In the genomic region with DNA sequence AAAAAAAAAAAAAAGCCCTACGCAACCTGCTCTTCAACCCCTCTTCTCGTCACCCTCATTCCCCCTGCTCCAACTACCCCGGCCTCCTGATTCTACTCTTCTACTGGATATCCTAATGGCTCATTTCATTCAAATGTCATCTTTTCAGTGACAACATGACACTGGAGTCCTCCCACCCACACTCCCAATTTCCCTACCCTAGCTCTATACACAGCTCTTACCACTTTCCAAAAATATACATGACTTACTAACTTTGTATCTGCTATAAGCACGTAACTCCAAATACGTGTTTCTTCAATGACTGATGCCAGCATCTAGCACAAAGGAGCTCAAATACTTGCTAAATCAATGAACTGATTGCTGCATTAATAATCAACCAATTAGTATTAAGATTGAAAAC, we compare ENCODE assay signal across 23 cellular contexts. TPM values are rescaled to one million over a fixed set of nuclear protein-coding genes. Genes with fewer than 3 reads are reported as not detected.
A peak's percentile ranks its signal among the peaks of the same experiment; 100 is the strongest.
DNase-seq lines count a peak whose midpoint lies in the region; ATAC-seq, FAIRE-seq and TF ChIP-seq lines count a peak whose summit lies in the region.
"Had no signal": no experiment of that assay in that cellular context is flagged by ENCODE, and none has a peak within 500 bp of the region (broad histone marks: within the 10 kb centered on the region; RNA-seq: fewer than 3 reads in every experiment).

No MANE protein-coding gene starts in this region.

- no peak for TF ChIP-seq POLR2A in GM12878 (IDR thresholded peaks at IDR 0.05; ENCODE audit: low read depth, low read length)

- H3K36me3 Mint-ChIP-seq in CD4-positive, alpha-beta memory T cell, result peaks cover 10 to 23% of the 10 kb centered on the region in 2 donors
- H3K36me3 Mint-ChIP-seq in GM23338 (ENCODE audit: low read depth) (peaks cover 14% of the 10 kb centered on the region; the same call in 2 of the 3 replicates), osteocyte (ENCODE audit: unreplicated experiment) (peaks cover 9% of the 10 kb centered on the region)

- SMC1A ChIA-PET in GM12878 (lab: Charles Lee; ENCODE audit: uncharacterized antibody, unreplicated experiment), result interaction anchor here (1.8 to 6.3 kb wide), 2 partner anchors 9 kb away, joined by 5 to 43 read pairs; no protein-coding TSS in a partner anchor

- no peak overlapping the region for H2BK5ac ChIP-seq in mesendoderm (ENCODE audit: low read length)

- H2AFZ ChIP-seq in GM23338 (no peak overlapping the region), GM12878 (ENCODE audit: control insufficient read depth, low read depth, low read length) (no peak overlapping the region)

- peak overlapping the region in 1 of 8 donors; percentile 48 for H3K4me3 Mint-ChIP-seq in CD4-positive, alpha-beta memory T cell
- H3K4me3 Mint-ChIP-seq in GM23338 (0 out of 3 replicates have a peak overlapping the region, but pooled peaks have one; percentile 0), osteocyte (ENCODE audit: unreplicated experiment) (no peak overlapping the region)

- H3K56ac ChIP-seq in mesendoderm (ENCODE audit: low read length), result no peak overlapping the region

- CTCF ChIA-PET in CD4-positive, alpha-beta memory T cell (lab: Charles Lee; ENCODE audit: partially characterized antibody), result interaction anchor here (1.3 to 1.5 kb wide), 2 partner anchors 10 to 297 kb away, joined by 3 read pairs; no protein-coding TSS in a partner anchor
- CTCF ChIA-PET in GM12878 (lab: Yijun Ruan, JAX), result interaction anchor here (0.6 to 2.6 kb wide), 6 partner anchors 9 to 550 kb away, joined by 3 to 13 read pairs (median 4); no protein-coding TSS in a partner anchor

- ATAC-seq in GM23338 (no peak), GM12878 (no peak)
- ATAC-seq: pancreas had no signal

- H3K4me2 ChIP-seq in GM23338, result peak overlapping the region; percentile 63
- peak overlapping the region; percentile 28; the same call in 1 of the 2 replicates for H3K4me2 ChIP-seq in GM12878 (ENCODE audit: control insufficient read depth, insufficient read depth)
- H3K4me2 ChIP-seq in mesendoderm (ENCODE audit: low read length), result no peak overlapping the region

- H3K79me2 ChIP-seq in GM23338 (replicated peaks; ENCODE audit: insufficient read depth) (peaks cover 94% of the 10 kb centered on the region), GM12878 (ENCODE audit: control insufficient read depth, insufficient read depth, low read length) (peaks cover 89% of the 10 kb centered on the region), mesendoderm (ENCODE audit: control insufficient read depth, insufficient read depth, low read length) (peaks cover 49% of the 10 kb centered on the region)

- H4K5ac ChIP-seq in mesendoderm (ENCODE audit: low read length), result no peak overlapping the region

- no peaks in the 10 kb centered on the region for H3K27me3 Mint-ChIP-seq in CD4-positive, alpha-beta memory T cell
- H3K27me3 Mint-ChIP-seq in GM23338 (ENCODE audit: insufficient read depth, low read depth, poor library complexity), result peaks cover 10% of the 10 kb centered on the region
- no peaks in the 10 kb centered on the region for H3K27me3 Mint-ChIP-seq in osteocyte (ENCODE audit: unreplicated experiment)

- no peaks in the 10 kb centered on the region for H3K9me3 Mint-ChIP-seq in CD4-positive, alpha-beta memory T cell
- H3K9me3 Mint-ChIP-seq in GM23338 (no peaks in the 10 kb centered on the region), osteocyte (ENCODE audit: unreplicated experiment) (no peaks in the 10 kb centered on the region)

- DNase-seq in CD4-positive, alpha-beta memory T cell, result no peak
- peak; percentile 25 for DNase-seq in GM23338 (ENCODE audit: low spot score)
- no peak for DNase-seq in GM12878 (ENCODE audit: low read depth, low spot score)
- no peak for DNase-seq in osteocyte (ENCODE audit: extremely low spot score, unreplicated experiment)
- no peak for DNase-seq in mesendoderm
- DNase-seq in effector CD8-positive, alpha-beta T cell (lab: John Stamatoyannopoulos, UW), result no peak
- no peak for DNase-seq in occipital lobe (lab: John Stamatoyannopoulos, UW)
- DNase-seq: activated CD8-positive, alpha-beta memory T cell treated with anti-CD3 and anti-CD28 coated beads for 24 hours; activated effector memory CD4-positive, alpha-beta T cell treated with Interleukin-2 at 50 U/mL for 16 hours; aorta; BE2C; colonic mucosa; DND-41; foreskin melanocyte; midbrain; NCI-H345; NK-92 treated with Interleukin-12 subunit alpha and Interleukin-12 subunit beta, amount 100 ng/mL, for 24 hours; pancreas; stimulated activated CD4-positive, alpha-beta T cell treated with anti-CD3 and anti-CD28 coated beads, Interleukin-4, amount 100 ng/mL, for 24 hours; thyroid gland had no signal

- no peak for TF ChIP-seq EP300 in GM12878 (IDR thresholded peaks at IDR 0.05; ENCODE audit: borderline replicate concordance in 1 of 2, control insufficient read depth in 1 of 2, low read depth in 2 of 2, low read length in 2 of 2)

- no peak overlapping the region for H3K4ac ChIP-seq in mesendoderm (ENCODE audit: low read depth, low read length)

- H4K20me1 ChIP-seq in GM23338 (replicated peaks; ENCODE audit: insufficient read depth), result peaks cover 62% of the 10 kb centered on the region
- 0 out of 2 replicates have a peak, but pooled peaks cover 4% of the 10 kb centered on the region for H4K20me1 ChIP-seq in GM12878 (ENCODE audit: control insufficient read depth, insufficient read depth)

- RAD21 ChIA-PET in GM12878 (lab: Charles Lee; ENCODE audit: unreplicated experiment), result interaction anchor here (2.3 to 2.8 kb wide), 2 partner anchors 9 to 11 kb away, joined by 9 to 11 read pairs; a partner anchor contains a TSS

- no peak for FAIRE-seq in GM12878 (lab: Jason Lieb, UNC)
- FAIRE-seq: pancreas had no signal

- peaks cover 4% of the 10 kb centered on the region for H3K36me3 ChIP-seq in CD4-positive, alpha-beta memory T cell (ENCODE audit: insufficient read depth, low read length)
- H3K36me3 ChIP-seq in GM23338 (ENCODE audit: insufficient read depth) (peaks cover 4% of the 10 kb centered on the region; the same call in 1 of the 2 replicates), GM12878 (ENCODE audit: control insufficient read depth in 2 of 2, insufficient read depth in 2 of 2, low read length in 1 of 2) (peaks cover 0 to 6% of the 10 kb centered on the region in 2 experiments; a peak in 1 of 4 replicates), mesendoderm (ENCODE audit: control insufficient read depth, insufficient read depth, low read length) (no peaks in the 10 kb centered on the region)
- H3K36me3 ChIP-seq: BE2C, colonic mucosa, pancreas, thyroid gland had no signal

- peaks cover 12% of the 10 kb centered on the region for H3K79me1 ChIP-seq in mesendoderm (ENCODE audit: low read length)

- H3K4me1 Mint-ChIP-seq in CD4-positive, alpha-beta memory T cell, result peaks cover 48 to 72% (median 61%) of the 10 kb centered on the region in 4 donors
- peaks cover 72% of the 10 kb centered on the region for H3K4me1 Mint-ChIP-seq in GM23338
- peaks cover 80% of the 10 kb centered on the region for H3K4me1 Mint-ChIP-seq in osteocyte (ENCODE audit: unreplicated experiment)

- intact Hi-C loops in CD4-positive, alpha-beta memory T cell (cut with micrococcal nuclease), result no loop called here
- intact Hi-C loops in GM12878 (cut with micrococcal nuclease; ENCODE audit: unreplicated experiment), result no loop called here

- H3K9me3 ChIP-seq in CD4-positive, alpha-beta memory T cell (ENCODE audit: control insufficient read depth in 1 of 2, low read length in 2 of 2), result no peaks in the 10 kb centered on the region
- no peaks in the 10 kb centered on the region; the same call in 2 of the 3 replicates for H3K9me3 ChIP-seq in GM12878 (replicated peaks; ENCODE audit: control insufficient read depth, insufficient read depth, low read length)
- H3K9me3 ChIP-seq: BE2C, colonic mucosa, pancreas, thyroid gland had no signal

- in situ Hi-C loops in GM12878 (cut with MboI), result no loop called here

- 88% methylated on average over 5 of the region's 5 CpGs for WGBS in GM12878 (ENCODE audit: insufficient coverage, insufficient replicate concordance, low lambda C conversion rate, missing lambda C conversion rate)
- WGBS in mesendoderm (ENCODE audit: extremely low coverage, insufficient coverage, low lambda C conversion rate), result no CpG with 5 or more reads among the region's 5 CpGs

- no peaks in the 10 kb centered on the region for H3K9me2 ChIP-seq in GM23338 (ENCODE audit: insufficient read depth)

- H4K8ac ChIP-seq in mesendoderm (ENCODE audit: low read depth, low read length), result no peak overlapping the region

- H2AK5ac ChIP-seq in mesendoderm (ENCODE audit: low read length), result no peak overlapping the region

- H3K27ac ChIP-seq in CD4-positive, alpha-beta memory T cell (ENCODE audit: low read depth, low read length), result no peak overlapping the region
- H3K27ac ChIP-seq in GM23338 (ENCODE audit: low read depth) (peak overlapping the region; percentile 46; the same call in 1 of the 2 replicates), GM12878 (ENCODE audit: control insufficient read depth, insufficient read depth) (peak overlapping the region; percentile 38; the same call in 1 of the 2 replicates), mesendoderm (ENCODE audit: low read depth, low read length) (no peak overlapping the region)
- H3K27ac ChIP-seq: colonic mucosa, epithelial cell of prostate, pancreas, RWPE1, skin epidermis, thyroid gland had no signal

- H3F3A ChIP-seq in GM23338 (replicated peaks; ENCODE audit: low read depth), result no peaks in the 10 kb centered on the region

- POLR2A ChIA-PET in CD4-positive, alpha-beta memory T cell (lab: Charles Lee; ENCODE audit: partially characterized antibody), result no interaction called here
- POLR2A ChIA-PET in GM12878 (lab: Charles Lee), result interaction anchor here (0.6 to 5.6 kb wide), 5 partner anchors 11 to 596 kb away, joined by 3 to 53 read pairs (median 3); a partner anchor contains a TSS

- no peak overlapping the region for H3K23ac ChIP-seq in mesendoderm (ENCODE audit: low read length)

- TF ChIP-seq RAD21 in GM12878 (IDR thresholded peaks at IDR 0.05; ENCODE audit: insufficient read depth, low read depth, low read length), result no peak

- H3K27ac Mint-ChIP-seq in CD4-positive, alpha-beta memory T cell, result peak overlapping the region in 6 of 7 donors; percentile 1 to 84 (median 32)
- H3K27ac Mint-ChIP-seq in GM23338 (peak overlapping the region; percentile 39; the same call in 1 of the 2 replicates), osteocyte (ENCODE audit: unreplicated experiment) (peak overlapping the region; percentile 58)

- H3K9ac ChIP-seq in GM12878 (ENCODE audit: control insufficient read depth, insufficient read depth, low read length), result no peak overlapping the region
- H3K9ac ChIP-seq in mesendoderm (ENCODE audit: low read length), result no peak overlapping the region

- H3K4me3 ChIP-seq in CD4-positive, alpha-beta memory T cell (ENCODE audit: low read length in 2 of 2), result no peak overlapping the region
- H3K4me3 ChIP-seq in GM23338 (no peak overlapping the region), GM12878 (peak overlapping the region; percentile 9; the same call in 1 of the 2 replicates), mesendoderm (ENCODE audit: low read length) (no peak overlapping the region)
- H3K4me3 ChIP-seq: colonic mucosa, pancreas, skin epidermis, thyroid gland had no signal

- no peaks in the 10 kb centered on the region for H3K27me3 ChIP-seq in CD4-positive, alpha-beta memory T cell (ENCODE audit: insufficient read depth, low read length)
- H3K27me3 ChIP-seq in GM23338 (ENCODE audit: insufficient read depth) (no peaks in the 10 kb centered on the region), GM12878 (replicated peaks in 1 of 2; ENCODE audit: control insufficient read depth in 2 of 2, insufficient read depth in 2 of 2, low read length in 1 of 2) (no peaks in the 10 kb centered on the region), mesendoderm (ENCODE audit: insufficient read depth, low read length, poor library complexity) (no peaks in the 10 kb centered on the region)
- H3K27me3 ChIP-seq: BE2C, colonic mucosa, pancreas, thyroid gland had no signal

- BruUV-seq in GM12878 (replicated peaks; lab: Mats Ljungman, UMichigan), result no TSS peak

- no peak overlapping the region for H3K18ac ChIP-seq in mesendoderm (ENCODE audit: low read length)

- H2BK15ac ChIP-seq in mesendoderm (replicated peaks; ENCODE audit: low read depth), result no peak overlapping the region

- peaks cover 63% of the 10 kb centered on the region for H3K4me1 ChIP-seq in CD4-positive, alpha-beta memory T cell (ENCODE audit: insufficient read depth, low read length)
- H3K4me1 ChIP-seq in GM23338 (ENCODE audit: insufficient read depth) (peaks cover 71% of the 10 kb centered on the region), GM12878 (ENCODE audit: control insufficient read depth, insufficient read depth, low read length) (peaks cover 32% of the 10 kb centered on the region), mesendoderm (ENCODE audit: control insufficient read depth, low read depth, low read length) (peaks cover 14% of the 10 kb centered on the region)
- H3K4me1 ChIP-seq: BE2C, colonic mucosa had no signal

- TF ChIP-seq CTCF in GM23338 (conservative IDR thresholded peaks at IDR 0.05; ENCODE audit: low read depth in 2 of 2), result no peak
- TF ChIP-seq CTCF in GM12878 (IDR thresholded peaks at IDR 0.05 in 2 of 3, conservative IDR thresholded peaks at IDR 0.05 in 1 of 3; ENCODE audit: control insufficient read depth in 2 of 3, extremely low read depth in 1 of 3, insufficient read depth in 1 of 3, low read depth in 3 of 3, low read length in 3 of 3), result no peak
- no peak for TF ChIP-seq CTCF in osteocyte (IDR thresholded peaks at IDR 0.05)

- H2BK120ac ChIP-seq in mesendoderm (ENCODE audit: low read depth, low read length), result no peak overlapping the region

RNA-seq across cellular contexts. Expression of a gene that starts 11.4 kb away (rescaled TPM):
- total RNA-seq in CD4-positive, alpha-beta memory T cell, result 10 to 100 TPM; 91.8 to 94.1 TPM
- 10 to 100 TPM in 1 of 2 donors, 1 to 10 TPM in 1; 7.0 to 14.5 TPM for polyA plus RNA-seq in CD4-positive, alpha-beta memory T cell
- 65.6 and 66.8 TPM in 2 replicates for total RNA-seq in GM23338 (2014; rRNA removed; shearing (Covaris generic))
- polyA plus RNA-seq in GM23338 (2016; fragmentation: Nextera tagmentation; extraction: Ambion mirVana), result 16.3 and 16.8 TPM in 2 replicates
- total RNA-seq in GM12878 (2013; cell fraction: nucleolus; rRNA removed), result 186 and 190 TPM in 2 replicates
- 55.7 and 60.4 TPM in 2 replicates for total RNA-seq in GM12878 (2014; rRNA removed)
- 44.3 and 49.0 TPM in 2 replicates for total RNA-seq in GM12878 (2014; rRNA removed; fragmentation: Illumina TruSeq; extraction: Trizol)
- total RNA-seq in GM12878 (2021), result 58.5 and 69.1 TPM in 2 replicates
- polyA plus RNA-seq in GM12878 (2011; ENCODE audit: low read depth), result 30.4 TPM
- polyA plus RNA-seq in GM12878 (2011; rRNA removed), result 89.3 and 98.6 TPM in 2 replicates
- 50.6 and 51.8 TPM in 2 replicates for polyA plus RNA-seq in GM12878 (2011; cell fraction: cytosol; rRNA removed)
- 218 and 240 TPM in 2 replicates for polyA plus RNA-seq in GM12878 (2011; cell fraction: nucleus; rRNA removed)
- 41.9 and 43.7 TPM in 2 replicates for polyA plus RNA-seq in GM12878 (2012)
- 93.6 and 110 TPM in 2 replicates for polyA plus RNA-seq in GM12878 (2014; fragmentation: Illumina TruSeq; extraction: Trizol)
- 10 to 100 TPM in 1 of 2 experiments, 1 to 10 TPM in 1; 9.8 to 14.4 TPM for polyA plus RNA-seq in GM12878 (2014; fragmentation: Nextera tagmentation; extraction: Ambion mirVana)
- polyA plus RNA-seq in GM12878 (2014; rRNA removed), result 77.9 and 80.1 TPM in 2 replicates
- polyA plus RNA-seq in GM12878 (2016; fragmentation: Nextera tagmentation; extraction: Ambion mirVana), result 10 to 100 TPM in 1 of 2 experiments, 1 to 10 TPM in 1; 9.3 to 15.0 TPM
- polyA minus RNA-seq in GM12878 (2011; rRNA and poly(A)+ RNA removed), result 58.3 and 102 TPM in 2 replicates
- 18.8 and 30.7 TPM in 2 replicates for polyA minus RNA-seq in GM12878 (2011; cell fraction: cytosol; rRNA and poly(A)+ RNA removed)
- 62.7 and 83.5 TPM in 2 replicates for polyA minus RNA-seq in GM12878 (2011; cell fraction: nucleus; rRNA and poly(A)+ RNA removed)
- 53.2 and 57.0 TPM in 2 replicates for total RNA-seq in osteocyte
- polyA plus RNA-seq in mesendoderm (2013, experiment 1 of 2), result 63.1 TPM
- polyA plus RNA-seq in mesendoderm (2013, experiment 2 of 2), result 69.1 TPM
- total RNA-seq in occipital lobe, result 81.9 TPM

Comparison
In these comparisons a context has a peak if more than half of its experiments do, and no peak if none do; other contexts are left out.
1. H3K27ac ChIP-seq: peak in GM23338 (single experiment) and GM12878 (single experiment); none in CD4-positive, alpha-beta memory T cell (single experiment) and mesendoderm (single experiment).
2. Peak in every context shown above with its lines, with median percentiles within 50 percentile points of each other: H3K27ac Mint-ChIP-seq.